ENCODE assay signal across 8 cellular contexts in the genomic region with DNA sequence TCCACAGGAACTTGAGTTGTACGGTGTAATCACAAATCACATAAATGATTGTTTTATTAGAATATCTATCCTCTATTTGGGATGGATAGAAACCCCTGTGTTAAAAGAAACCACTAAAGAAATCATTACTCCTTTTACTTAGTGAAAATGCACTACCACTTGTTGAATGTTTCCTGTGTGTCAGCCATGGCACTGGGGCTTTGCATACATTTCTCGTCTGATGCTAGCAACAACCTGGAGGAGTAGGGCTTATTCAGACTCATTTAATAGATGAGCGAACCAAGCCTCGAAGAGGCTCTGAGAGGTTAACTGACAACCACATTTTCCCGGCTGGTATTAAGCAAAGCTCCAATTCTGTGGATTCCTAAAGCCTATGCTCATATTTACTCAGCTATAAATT.
DNase-seq lines count a peak whose midpoint lies in the region; ATAC-seq and TF ChIP-seq lines count a peak whose summit lies in the region.

No MANE protein-coding gene starts in this region.

- no peak for DNase-seq in CD4-positive, alpha-beta T cell
- DNase-seq in colonic mucosa, result no peak
- DNase-seq in HPDE6-E6E7 (ENCODE audit: extremely low spot score), result no peak
- no peak for DNase-seq in GOT3 (lab: John Stamatoyannopoulos, UW)
- DNase-seq in hypothalamus (lab: John Stamatoyannopoulos, UW), result no peak
- DNase-seq in 8988T, result no peak

- H3K36me3 ChIP-seq in KMS-11 (ENCODE audit: insufficient read depth) (no peaks in the 10 kb centered on the region), colonic mucosa (no peaks in the 10 kb centered on the region), neutrophil (no peaks in the 10 kb centered on the region)

- H3K27me3 Mint-ChIP-seq in CD4-positive, alpha-beta T cell, result no peaks in the 10 kb centered on the region

- peaks cover 87% of the 10 kb centered on the region for H3K4me1 Mint-ChIP-seq in CD4-positive, alpha-beta T cell (ENCODE audit: low read depth)

- H3K4me2 ChIP-seq in KMS-11, result peak overlapping the region; percentile 92

- no peaks in the 10 kb centered on the region for H3K9me3 ChIP-seq in CD4-positive, alpha-beta T cell (ENCODE audit: control insufficient read depth, low read length)
- H3K9me3 ChIP-seq in colonic mucosa (no peaks in the 10 kb centered on the region), neutrophil (no peaks in the 10 kb centered on the region)

- H3K27me3 ChIP-seq in CD4-positive, alpha-beta T cell (ENCODE audit: control insufficient read depth, insufficient read depth, low read length), result no peaks in the 10 kb centered on the region
- H3K27me3 ChIP-seq in KMS-11 (ENCODE audit: insufficient read depth, low read depth), result no peaks in the 10 kb centered on the region
- H3K27me3 ChIP-seq in colonic mucosa, result no peaks in the 10 kb centered on the region
- no peaks in the 10 kb centered on the region for H3K27me3 ChIP-seq in neutrophil

- POLR2A ChIA-PET in CD4-positive, alpha-beta T cell (lab: Charles Lee), result interaction anchor here (0.5 to 2.3 kb wide), 7 partner anchors 10 to 166 kb away, joined by 3 to 16 read pairs (median 4); no protein-coding TSS in a partner anchor

- H3K79me2 ChIP-seq in KMS-11 (ENCODE audit: insufficient read depth, low read depth), result no peaks in the 10 kb centered on the region

- peak; percentile 24 for ATAC-seq in CD4-positive, alpha-beta T cell (ENCODE audit: poor library complexity)

- intact Hi-C loops in CD4-positive, alpha-beta T cell (cut with DNase I, micrococcal nuclease), result loop anchor here (1.0 to 10.0 kb wide), 4 partner anchors 8 to 160 kb away; no protein-coding TSS in a partner anchor
- intact Hi-C loops in colonic mucosa (cut with DNase I), result no loop called here

- no peak for TF ChIP-seq CTCF in CD4-positive, alpha-beta T cell (IDR thresholded peaks at IDR 0.05)
- TF ChIP-seq CTCF in KMS-11 (conservative IDR thresholded peaks at IDR 0.05; ENCODE audit: low read depth, low read length) (no peak), colonic mucosa (IDR thresholded peaks at IDR 0.05) (no peak), neutrophil (IDR thresholded peaks at IDR 0.05) (no peak)

- peak overlapping the region; percentile 92 for H3K27ac Mint-ChIP-seq in CD4-positive, alpha-beta T cell

- no peaks in the 10 kb centered on the region for H3K36me3 Mint-ChIP-seq in CD4-positive, alpha-beta T cell (ENCODE audit: low read depth)

- H3K27ac ChIP-seq in CD4-positive, alpha-beta T cell (ENCODE audit: low read depth, low read length), result peak overlapping the region; percentile 72
- H3K27ac ChIP-seq in KMS-11 (peak overlapping the region; percentile 73), colonic mucosa (peak overlapping the region; percentile 70), neutrophil (peak overlapping the region; percentile 93)

- H3K4me3 ChIP-seq in KMS-11 (IDR thresholded peaks at IDR 0.05; ENCODE audit: insufficient read depth, low read depth, low read length) (no peak overlapping the region), colonic mucosa (no peak overlapping the region), neutrophil (ENCODE audit: low read depth in 1 of 2, low read length in 1 of 2) (peak overlapping the region in 1 of 2 experiments; percentile 23)

- peak overlapping the region; percentile 80 for H3K4me3 Mint-ChIP-seq in CD4-positive, alpha-beta T cell

- H3K9me3 Mint-ChIP-seq in CD4-positive, alpha-beta T cell, result no peaks in the 10 kb centered on the region

- CTCF ChIA-PET in CD4-positive, alpha-beta T cell (lab: Charles Lee), result interaction anchor here (2.3 kb wide), 1 partner anchor 7 kb away, joined by 5 read pairs; no protein-coding TSS in a partner anchor

- H4K20me1 ChIP-seq in KMS-11 (ENCODE audit: insufficient read depth), result no peaks in the 10 kb centered on the region

- peak overlapping the region; percentile 53; the same call in 1 of the 2 replicates for H2AFZ ChIP-seq in KMS-11 (ENCODE audit: low read depth)

- H3K9ac ChIP-seq in KMS-11 (peak overlapping the region; percentile 60; the same call in 1 of the 2 replicates), colonic mucosa (ENCODE audit: low read depth in 2 of 2, low read length in 2 of 2) (no peak overlapping the region)

- H3K4me1 ChIP-seq in KMS-11 (ENCODE audit: low read depth, poor library complexity, severe bottlenecking), result peaks cover 87% of the 10 kb centered on the region
- no peaks in the 10 kb centered on the region for H3K4me1 ChIP-seq in colonic mucosa
- H3K4me1 ChIP-seq in neutrophil (ENCODE audit: control insufficient read depth in 1 of 2, insufficient read depth in 1 of 2, low read depth in 1 of 2, low read length in 1 of 2), result peaks cover 32 to 48% of the 10 kb centered on the region in 2 experiments
